Comparison of ENCODE assay signal across 8 cellular contexts in the genomic region with DNA sequence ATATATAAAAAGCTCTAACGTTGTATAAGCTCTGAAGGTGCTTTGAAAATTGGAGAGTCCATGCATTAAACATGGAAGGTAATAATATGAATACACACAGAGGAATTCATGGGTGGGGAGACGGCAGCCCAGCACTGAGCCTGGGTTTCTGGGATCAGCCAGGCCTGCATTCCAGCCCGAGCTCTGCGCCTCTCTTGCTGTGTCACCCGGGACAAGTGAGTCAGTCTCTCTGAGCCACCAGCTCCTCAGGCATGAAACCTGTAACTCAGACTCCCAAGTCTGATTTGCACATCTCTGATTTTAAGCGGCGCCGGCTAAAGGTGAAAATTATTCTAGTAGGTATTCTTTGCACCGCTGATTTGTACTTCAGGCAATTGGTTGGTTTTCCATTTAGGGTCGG.
DNase-seq lines count a peak whose midpoint lies in the region; ATAC-seq and TF ChIP-seq lines count a peak whose summit lies in the region.

No MANE protein-coding gene starts in this region.

- no peak for TF ChIP-seq CTCF in fibroblast of pulmonary artery (IDR thresholded peaks at IDR 0.05; ENCODE audit: low read length, missing control alignments)

- peaks cover 50% of the 10 kb centered on the region for H3K4me1 Mint-ChIP-seq in activated naive CD4-positive, alpha-beta T cell treated with anti-CD3 and anti-CD28 coated beads for 36 hours (ENCODE audit: low read depth)

- H3K27me3 Mint-ChIP-seq in activated naive CD4-positive, alpha-beta T cell treated with anti-CD3 and anti-CD28 coated beads for 36 hours (ENCODE audit: low read depth), result no peaks in the 10 kb centered on the region

- H3K9me3 ChIP-seq in subcutaneous abdominal adipose tissue (ENCODE audit: control insufficient read depth in 5 of 5, low read length in 5 of 5), result no peaks in the 10 kb centered on the region

- peak; percentile 62 for DNase-seq in activated naive CD4-positive, alpha-beta T cell treated with anti-CD3 and anti-CD28 coated beads for 36 hours
- DNase-seq in activated naive CD4-positive, alpha-beta T cell (lab: John Stamatoyannopoulos, UW), result no peak
- DNase-seq in T1000 (lab: John Stamatoyannopoulos, UW) (peak; percentile 8), fibroblast of pulmonary artery (ENCODE audit: low read depth) (peak; percentile 31)
- DNase-seq in activated CD8-positive, alpha-beta memory T cell treated with anti-CD3 and anti-CD28 coated beads, Interleukin-2, amount 50 U/mL, for 4 hours, result no peak

- peak overlapping the region; percentile 97 for H3K27ac ChIP-seq in subcutaneous abdominal adipose tissue (ENCODE audit: low read depth, low read length)

- H3K36me3 Mint-ChIP-seq in activated naive CD4-positive, alpha-beta T cell treated with anti-CD3 and anti-CD28 coated beads for 36 hours (ENCODE audit: low read depth), result no peaks in the 10 kb centered on the region

- CTCF ChIA-PET in activated naive CD4-positive, alpha-beta T cell treated with anti-CD3 and anti-CD28 coated beads for 36 hours (lab: Charles Lee), result interaction anchor here (0.6 to 1.5 kb wide), 3 partner anchors 10 to 20 kb away, joined by 3 to 4 read pairs (median 4); no protein-coding TSS in a partner anchor

- H3K4me3 ChIP-seq in fibroblast of pulmonary artery (replicated peaks; ENCODE audit: low read depth, low read length) (no peak overlapping the region), subcutaneous abdominal adipose tissue (ENCODE audit: low read depth in 1 of 5, low read length in 5 of 5) (no peak overlapping the region)

- intact Hi-C loops in activated naive CD4-positive, alpha-beta T cell treated with anti-CD3 and anti-CD28 coated beads for 36 hours (cut with micrococcal nuclease), result loop anchor here (2.0 to 10.0 kb wide), 3 partner anchors 45 to 322 kb away; partner anchors contain the start of genes BFAR and PARN

- H3K27me3 ChIP-seq in subcutaneous abdominal adipose tissue (ENCODE audit: control insufficient read depth in 5 of 5, insufficient read depth in 4 of 5, low read length in 5 of 5), result no peaks in the 10 kb centered on the region

- peak overlapping the region; percentile 17 for H3K4me3 Mint-ChIP-seq in activated naive CD4-positive, alpha-beta T cell treated with anti-CD3 and anti-CD28 coated beads for 36 hours

- no peak for ATAC-seq in GM18519 (IDR thresholded peaks at IDR 0.05; ENCODE audit: low FRiP score, unreplicated experiment)
- no peak for ATAC-seq in GM21529 (IDR thresholded peaks at IDR 0.05; ENCODE audit: unreplicated experiment)

- peaks cover 10 to 81% (median 61%) of the 10 kb centered on the region in 5 donors for H3K4me1 ChIP-seq in subcutaneous abdominal adipose tissue (ENCODE audit: control insufficient read depth in 5 of 5, insufficient read depth in 5 of 5, low read length in 5 of 5)

- no peak overlapping the region for H3K27ac Mint-ChIP-seq in activated naive CD4-positive, alpha-beta T cell treated with anti-CD3 and anti-CD28 coated beads for 36 hours

- no peaks in the 10 kb centered on the region for H3K9me3 Mint-ChIP-seq in activated naive CD4-positive, alpha-beta T cell treated with anti-CD3 and anti-CD28 coated beads for 36 hours

- peak overlapping the region in 1 of 5 donors; percentile 47 for H3K9ac ChIP-seq in subcutaneous abdominal adipose tissue (ENCODE audit: low read length in 5 of 5)

- H3K36me3 ChIP-seq in subcutaneous abdominal adipose tissue (ENCODE audit: control insufficient read depth in 5 of 5, insufficient read depth in 5 of 5, low read length in 5 of 5), result peaks cover 0 to 2% (median 0%) of the 10 kb centered on the region in 5 donors

Comparison
In these comparisons a context has a peak if more than half of its experiments do, and no peak if none do; other contexts are left out.
1. DNase-seq: peak in activated naive CD4-positive, alpha-beta T cell treated with anti-CD3 and anti-CD28 coated beads for 36 hours (single experiment), T1000 (single experiment) and fibroblast of pulmonary artery (single experiment); none in activated naive CD4-positive, alpha-beta T cell (0 of 4) and activated CD8-positive, alpha-beta memory T cell treated with anti-CD3 and anti-CD28 coated beads, Interleukin-2, amount 50 U/mL, for 4 hours (single experiment).